1 cellular context compared by ENCODE assay signal in genomic region chr5:111703662-111704061, GRCh38.
TF ChIP-seq lines count a peak whose summit lies in the region.

No MANE protein-coding gene starts in this region.

TF ChIP-seq in GM12878, 131 proteins besides CTCF, POLR2A, EP300 and RAD21 (continued from another document):
- TF ChIP-seq PKNOX1 (IDR thresholded peaks at IDR 0.05), result peak; percentile 92
- no peak for TF ChIP-seq SKIL (IDR thresholded peaks at IDR 0.05; ENCODE audit: low read depth, poor library complexity, severe bottlenecking)
- no peak for TF ChIP-seq SREBF2 (IDR thresholded peaks at IDR 0.05; ENCODE audit: low read length)
- no peak for TF ChIP-seq KAT2A (conservative IDR thresholded peaks at IDR 0.05; ENCODE audit: control insufficient read depth, low read depth, low read length)
- TF ChIP-seq ZNF217 (IDR thresholded peaks at IDR 0.05), result no peak
- TF ChIP-seq CBFB (IDR thresholded peaks at IDR 0.05; ENCODE audit: low read depth), result no peak
